Comparison of ENCODE assay signal across 15 cellular contexts in genomic region chr7:129423700-129424410, GRCh38. TPM values are rescaled to one million over a fixed set of nuclear protein-coding genes. Genes with fewer than 3 reads are reported as not detected.
DNase-seq lines count a peak whose midpoint lies in the region; ATAC-seq and TF ChIP-seq lines count a peak whose summit lies in the region.
"Had no signal": no experiment of that assay in that cellular context is flagged by ENCODE, and none has a peak within 500 bp of the region (broad histone marks: within the 10 kb centered on the region; RNA-seq: fewer than 3 reads in every experiment).

No MANE protein-coding gene starts in this region.

- H3K36me3 ChIP-seq in MM.1S (replicated peaks; ENCODE audit: insufficient read depth, low read length) (no peaks in the 10 kb centered on the region), fibroblast of lung (ENCODE audit: control insufficient read depth, insufficient read depth, low read length) (no peaks in the 10 kb centered on the region), smooth muscle cell (ENCODE audit: low read depth) (no peaks in the 10 kb centered on the region)

- H3K9ac ChIP-seq in MM.1S (ENCODE audit: low read length) (no peak overlapping the region), fibroblast of lung (ENCODE audit: insufficient read depth, low read length) (no peak overlapping the region), smooth muscle cell (ENCODE audit: low read depth) (no peak overlapping the region)

- H3K4me2 ChIP-seq in MM.1S (ENCODE audit: low read depth, low read length), result no peak overlapping the region
- H3K4me2 ChIP-seq in fibroblast of lung (ENCODE audit: extremely low read depth, insufficient read depth, low read length), result no peak overlapping the region
- H3K4me2 ChIP-seq in smooth muscle cell, result no peak overlapping the region

- H3K79me2 ChIP-seq in MM.1S (ENCODE audit: low read length) (no peaks in the 10 kb centered on the region), fibroblast of lung (ENCODE audit: control insufficient read depth, insufficient read depth, low read length) (no peaks in the 10 kb centered on the region), smooth muscle cell (ENCODE audit: low read depth) (no peaks in the 10 kb centered on the region)

- DNase-seq in EL (peak; percentile 29), MM.1S (peak; percentile 5), SW480 (ENCODE audit: low spot score) (peak; percentile 32), fibroblast of lung (ENCODE audit: low read depth in 2 of 2) (peak; percentile 9 to 22), DMS79 (lab: John Stamatoyannopoulos, UW) (no peak), NCI-H2107 (lab: John Stamatoyannopoulos, UW) (no peak), smooth muscle cell (lab: John Stamatoyannopoulos, UW; ENCODE audit: unreplicated experiment) (no peak)
- DNase-seq: activated CD4-positive, alpha-beta T cell treated with anti-CD3 and anti-CD28 coated beads, Interleukin-2, amount 10 ng/mL, durations not matched to agents 7 days and 5 days; activated T-cell treated with anti-CD3 and anti-CD28 coated beads for 4 hours; HFFc6; nucleus accumbens; T1000 had no signal

- WGBS in smooth muscle cell (ENCODE audit: low lambda C conversion rate), result 100% methylated on average over 2 of the region's 2 CpGs

- H3F3A ChIP-seq in MM.1S (ENCODE audit: insufficient read depth, low read length), result no peaks in the 10 kb centered on the region
- H3F3A ChIP-seq in smooth muscle cell (ENCODE audit: low read depth), result no peaks in the 10 kb centered on the region

- no peak overlapping the region for H3K4me3 ChIP-seq in MM.1S (ENCODE audit: low read length)
- no peak overlapping the region for H3K4me3 ChIP-seq in fibroblast of lung (replicated peaks in 1 of 4; ENCODE audit: control extremely low read depth in 1 of 4, insufficient read depth in 1 of 4, low read depth in 3 of 4, low read length in 4 of 4)
- no peak overlapping the region for H3K4me3 ChIP-seq in smooth muscle cell

- no peak for ATAC-seq in HG03439 (IDR thresholded peaks at IDR 0.05; ENCODE audit: unreplicated experiment)
- ATAC-seq: left lobe of liver, sciatic nerve had no signal

- no peaks in the 10 kb centered on the region for H3K4me1 ChIP-seq in MM.1S (ENCODE audit: low read length)
- no peaks in the 10 kb centered on the region for H3K4me1 ChIP-seq in fibroblast of lung (ENCODE audit: control insufficient read depth, extremely low read depth, insufficient read depth, low read length)
- H3K4me1 ChIP-seq in smooth muscle cell (ENCODE audit: low read depth), result no peaks in the 10 kb centered on the region

- H3K27ac ChIP-seq in MM.1S (ENCODE audit: low read length) (no peak overlapping the region), fibroblast of lung (ENCODE audit: insufficient read depth, low read length) (no peak overlapping the region), smooth muscle cell (ENCODE audit: low read depth) (no peak overlapping the region)

- H3K9me2 ChIP-seq in MM.1S (replicated peaks; ENCODE audit: insufficient read depth, low read length), result no peaks in the 10 kb centered on the region

- H4K20me1 ChIP-seq in MM.1S (ENCODE audit: insufficient read depth, low read length) (no peaks in the 10 kb centered on the region), fibroblast of lung (ENCODE audit: control insufficient read depth, extremely low read depth, insufficient read depth, low read length) (peaks cover 1% of the 10 kb centered on the region), smooth muscle cell (ENCODE audit: low read depth) (no peaks in the 10 kb centered on the region)

- H3K27me3 ChIP-seq in MM.1S (replicated peaks; ENCODE audit: insufficient read depth, low read length), result no peaks in the 10 kb centered on the region
- H3K27me3 ChIP-seq in fibroblast of lung (ENCODE audit: control insufficient read depth, insufficient read depth, low read length), result no peaks in the 10 kb centered on the region
- no peaks in the 10 kb centered on the region for H3K27me3 ChIP-seq in smooth muscle cell (ENCODE audit: low read depth)

- H2AFZ ChIP-seq in MM.1S (ENCODE audit: low read length) (no peak overlapping the region), fibroblast of lung (ENCODE audit: low read length) (no peak overlapping the region), smooth muscle cell (ENCODE audit: low read depth) (no peak overlapping the region)

- H3K9me3 ChIP-seq in MM.1S (replicated peaks; ENCODE audit: insufficient read depth, low read length) (no peaks in the 10 kb centered on the region), fibroblast of lung (ENCODE audit: control insufficient read depth, insufficient read depth, low read depth, low read length) (no peaks in the 10 kb centered on the region), smooth muscle cell (replicated peaks; ENCODE audit: low read depth) (no peaks in the 10 kb centered on the region)

- TF ChIP-seq CTCF in MM.1S (IDR thresholded peaks at IDR 0.05; ENCODE audit: low read length) (no peak), fibroblast of lung (conservative IDR thresholded peaks at IDR 0.05 in 1 of 2, IDR thresholded peaks at IDR 0.05 in 1 of 2; ENCODE audit: low read depth in 1 of 2, low read length in 2 of 2) (no peak), smooth muscle cell (IDR thresholded peaks at IDR 0.05; ENCODE audit: borderline replicate concordance, insufficient read depth, poor library complexity, severe bottlenecking) (no peak)

RNA-seq across cellular contexts. Expression of gene STRIP2, which starts 10.4 kb away (rescaled TPM):
- total RNA-seq in fibroblast of lung, result 4.9 and 10.9 TPM in 2 replicates
- 1.9 and 5.3 TPM in 2 replicates for polyA plus RNA-seq in fibroblast of lung
- 1.4 and 3.6 TPM in 2 replicates for polyA plus RNA-seq in fibroblast of lung (2012)
- 2.6 and 9.2 TPM in 2 replicates for polyA minus RNA-seq in fibroblast of lung (ENCODE audit: low replicate concordance)
- 1.6 and 6.9 TPM in 2 replicates for total RNA-seq in smooth muscle cell
- polyA plus RNA-seq in smooth muscle cell, result 0.39 and 0.57 TPM in 2 replicates

Comparison
In these comparisons a context has a peak if more than half of its experiments do, and no peak if none do; other contexts are left out.
1. DNase-seq: peak in EL (single experiment), MM.1S (single experiment), SW480 (single experiment) and fibroblast of lung (2 of 2); none in DMS79 (single experiment), NCI-H2107 (single experiment) and smooth muscle cell (single experiment).